In genomic region chr3:32759342-32759741, GRCh38 we compare ENCODE assay signal across 18 cellular contexts. TPM values are rescaled to one million over a fixed set of nuclear protein-coding genes. Genes with fewer than 3 reads are reported as not detected.
DNase-seq lines count a peak whose midpoint lies in the region; ATAC-seq and TF ChIP-seq lines count a peak whose summit lies in the region.
"Had no signal": no experiment of that assay in that cellular context is flagged by ENCODE, and none has a peak within 500 bp of the region (broad histone marks: within the 10 kb centered on the region; RNA-seq: fewer than 3 reads in every experiment).

No MANE protein-coding gene starts in this region.

- WGBS in right cardiac atrium: 82% methylated on average over 4 of the region's 4 CpGs

- H3K4me1 ChIP-seq in cardiac muscle cell (ENCODE audit: low read depth): peaks cover 18% of the 10 kb centered on the region
- no peaks in the 10 kb centered on the region for H3K4me1 ChIP-seq in right cardiac atrium (ENCODE audit: control insufficient read depth, insufficient read depth, low read length)
- H3K4me1 ChIP-seq in Karpas-422 (ENCODE audit: low read length): no peaks in the 10 kb centered on the region

- H3K27me3 ChIP-seq in cardiac muscle cell (no peaks in the 10 kb centered on the region), right cardiac atrium (ENCODE audit: control insufficient read depth, insufficient read depth) (no peaks in the 10 kb centered on the region), Karpas-422 (ENCODE audit: low read length) (no peaks in the 10 kb centered on the region)

- no peak overlapping the region for H3K9ac ChIP-seq in Karpas-422 (ENCODE audit: low read length)
- H3K9ac ChIP-seq: KMS-11 had no signal

- no peak for TF ChIP-seq POLR2A in NB4 (IDR thresholded peaks at IDR 0.05; ENCODE audit: extremely low read depth, insufficient read length)

- ATAC-seq in right cardiac atrium (no peak), GM18520 (IDR thresholded peaks at IDR 0.05; ENCODE audit: unreplicated experiment) (no peak), left lobe of liver (no peak)
- ATAC-seq: GM23338 had no signal

- H3K79me2 ChIP-seq in Karpas-422 (ENCODE audit: low read length): no peaks in the 10 kb centered on the region

- intact Hi-C loops in right cardiac atrium (cut with DNase I): no loop called here

- H3K9me2 ChIP-seq in Karpas-422 (replicated peaks; ENCODE audit: insufficient read depth, low read length): no peaks in the 10 kb centered on the region

- H3K9me3 ChIP-seq in cardiac muscle cell (ENCODE audit: low read depth) (no peaks in the 10 kb centered on the region), right cardiac atrium (ENCODE audit: control insufficient read depth, low read length) (no peaks in the 10 kb centered on the region), Karpas-422 (ENCODE audit: low read length) (no peaks in the 10 kb centered on the region)

- H3K4me3 ChIP-seq in cardiac muscle cell (no peak overlapping the region), right cardiac atrium (ENCODE audit: low read length) (no peak overlapping the region), NB4 (ENCODE audit: low read depth, low read length) (peak overlapping the region; percentile 3), Karpas-422 (ENCODE audit: low read length) (no peak overlapping the region)
- H3K4me3 ChIP-seq: GM23338, SK-N-MC had no signal

- TF ChIP-seq CTCF in cardiac muscle cell (IDR thresholded peaks at IDR 0.05; ENCODE audit: low read depth, low read length): no peak
- no peak for TF ChIP-seq CTCF in NB4 (IDR thresholded peaks at IDR 0.05; ENCODE audit: low read depth, low read length)

- H3K27ac ChIP-seq in cardiac muscle cell (peak overlapping the region; percentile 62), right cardiac atrium (ENCODE audit: low read length) (no peak overlapping the region), Karpas-422 (ENCODE audit: low read length) (no peak overlapping the region)
- H3K27ac ChIP-seq: KMS-11, SK-N-MC had no signal

- no peaks in the 10 kb centered on the region for H4K20me1 ChIP-seq in Karpas-422 (ENCODE audit: insufficient read depth, low read depth, low read length)

- no peak for DNase-seq in cardiac muscle cell (ENCODE audit: low read depth in 1 of 2, low spot score in 1 of 2)
- no peak for DNase-seq in right cardiac atrium
- peak; percentile 79 for DNase-seq in NB4 (ENCODE audit: low read depth)
- peak; percentile 1 for DNase-seq in mesenteric fat pad (ENCODE audit: low spot score)
- no peak for DNase-seq in Karpas-422
- no peak for DNase-seq in NCI-H2171 (lab: John Stamatoyannopoulos, UW)
- DNase-seq in left lobe of liver (ENCODE audit: low spot score): no peak
- DNase-seq: Calu3; CD4-positive, CD25-positive, alpha-beta regulatory T cell; MM.1S; NCI-H1436; NCI-H2029 treated with DMSO at 0.1 percent for 48 hours; NCI-H524 had no signal

- H3K36me3 ChIP-seq in cardiac muscle cell: no peaks in the 10 kb centered on the region
- peaks cover 15% of the 10 kb centered on the region; the same call in 1 of the 2 replicates for H3K36me3 ChIP-seq in Karpas-422 (ENCODE audit: insufficient read depth, low read length)

- H3K4me2 ChIP-seq in Karpas-422 (ENCODE audit: low read depth, low read length, poor library complexity, severe bottlenecking): no peak overlapping the region
- H3K4me2 ChIP-seq: GM23338, KMS-11 had no signal

- no peak overlapping the region for H2AFZ ChIP-seq in Karpas-422 (ENCODE audit: low read length)
- H2AFZ ChIP-seq: GM23338 had no signal

RNA-seq across cellular contexts. Expression of gene TRIM71, which starts 58.5 kb away (rescaled TPM):
- 13.9 and 21.8 TPM in 2 replicates for total RNA-seq in cardiac muscle cell
- 3.3 and 6.8 TPM in 2 replicates for polyA plus RNA-seq in cardiac muscle cell
- total RNA-seq in right cardiac atrium: not detected
- not detected for polyA plus RNA-seq in right cardiac atrium
- not detected for total RNA-seq in mesenteric fat pad
- not detected in 2 replicates for total RNA-seq in Karpas-422 (2014; rRNA removed; shearing (Covaris generic); ENCODE audit: low replicate concordance)
- total RNA-seq in left lobe of liver: 0.25 TPM
- total RNA-seq: Calu3, HT1080 had no signal

Comparison
In these comparisons a context has a peak if more than half of its experiments do, and no peak if none do; other contexts are left out.
1. RNA of gene TRIM71, which starts 58.5 kb away (total RNA-seq): 13.9 to 21.8 TPM in cardiac muscle cell; 0.25 TPM in left lobe of liver (single experiment), not detected in mesenteric fat pad (single experiment), not detected in right cardiac atrium and not detected in Karpas-422; every median in the first group is over 10 times any median in the second.
2. DNase-seq: peak in NB4 (single experiment) and mesenteric fat pad (single experiment); none in cardiac muscle cell (0 of 2), right cardiac atrium (0 of 3), Karpas-422 (single experiment), NCI-H2171 (single experiment) and left lobe of liver (single experiment).